ENCODE assay signal across 9 cellular contexts in genomic region chr15:28508217-28508889, GRCh38. TPM values are rescaled to one million over a fixed set of nuclear protein-coding genes. Genes with fewer than 3 reads are reported as not detected.
"Had no signal": no experiment of that assay in that cellular context is flagged by ENCODE, and none has a peak within 500 bp of the region (broad histone marks: within the 10 kb centered on the region; RNA-seq: fewer than 3 reads in every experiment).

No MANE protein-coding gene starts in this region.

RNA-seq across cellular contexts. Expression of gene GOLGA8G, which starts 24.4 kb away (rescaled TPM):
- total RNA-seq: HepG2, HT1080, OCI-LY7, PC-3, Right ventricle myocardium inferior, SJSA1 had no signal
- polyA plus RNA-seq: HepG2, IgD-negative memory B cell had no signal

RNA-seq across cellular contexts. Expression of gene GOLGA6L25, which starts 45.0 kb away (rescaled TPM):
- total RNA-seq: HepG2, HT1080, LHCN-M2, MCF 10A, OCI-LY7, PC-3, Right ventricle myocardium inferior, SJSA1 had no signal
- polyA plus RNA-seq: HepG2, IgD-negative memory B cell had no signal
